In genomic region chr11:2130881-2131352, GRCh38 we compare ENCODE assay signal across 1 cellular context.
TF ChIP-seq lines count a peak whose summit lies in the region.

No MANE protein-coding gene starts in this region.

TF ChIP-seq in HepG2, 621 proteins besides CTCF, POLR2A, EP300 and RAD21 (continues in another document):
- no peak; the same call in 1 of the 2 replicates for TF ChIP-seq FLYWCH1 (CRISPR knock-in tag; IDR thresholded peaks at IDR 0.05)
- TF ChIP-seq ZNF10 (CRISPR knock-in tag; IDR thresholded peaks at IDR 0.05; ENCODE audit: borderline replicate concordance, low read depth), result no peak
- no peak for TF ChIP-seq THAP11 (CRISPR knock-in tag; IDR thresholded peaks at IDR 0.05)
- no peak for TF ChIP-seq TRAFD1 (CRISPR knock-in tag; IDR thresholded peaks at IDR 0.05; ENCODE audit: borderline replicate concordance)
- 0 out of 2 replicates have a peak, but pooled peaks have one; percentile 56 for TF ChIP-seq EED (CRISPR knock-in tag; IDR thresholded peaks at IDR 0.05)
- no peak for TF ChIP-seq ZBTB3 (CRISPR knock-in tag; IDR thresholded peaks at IDR 0.05; ENCODE audit: borderline replicate concordance, low read depth)
- no peak for TF ChIP-seq ZNF776 (CRISPR knock-in tag; IDR thresholded peaks at IDR 0.05)
- TF ChIP-seq MED13 (CRISPR knock-in tag; IDR thresholded peaks at IDR 0.05), result no peak
- no peak for TF ChIP-seq GPN1 (CRISPR knock-in tag; IDR thresholded peaks at IDR 0.05; ENCODE audit: borderline replicate concordance)
- TF ChIP-seq ZNF234 (CRISPR knock-in tag; conservative IDR thresholded peaks at IDR 0.05), result no peak
- TF ChIP-seq MBNL3 (CRISPR knock-in tag; conservative IDR thresholded peaks at IDR 0.05), result no peak
- no peak for TF ChIP-seq ZNF639 (CRISPR knock-in tag; conservative IDR thresholded peaks at IDR 0.05)
- TF ChIP-seq, protein P1, sequence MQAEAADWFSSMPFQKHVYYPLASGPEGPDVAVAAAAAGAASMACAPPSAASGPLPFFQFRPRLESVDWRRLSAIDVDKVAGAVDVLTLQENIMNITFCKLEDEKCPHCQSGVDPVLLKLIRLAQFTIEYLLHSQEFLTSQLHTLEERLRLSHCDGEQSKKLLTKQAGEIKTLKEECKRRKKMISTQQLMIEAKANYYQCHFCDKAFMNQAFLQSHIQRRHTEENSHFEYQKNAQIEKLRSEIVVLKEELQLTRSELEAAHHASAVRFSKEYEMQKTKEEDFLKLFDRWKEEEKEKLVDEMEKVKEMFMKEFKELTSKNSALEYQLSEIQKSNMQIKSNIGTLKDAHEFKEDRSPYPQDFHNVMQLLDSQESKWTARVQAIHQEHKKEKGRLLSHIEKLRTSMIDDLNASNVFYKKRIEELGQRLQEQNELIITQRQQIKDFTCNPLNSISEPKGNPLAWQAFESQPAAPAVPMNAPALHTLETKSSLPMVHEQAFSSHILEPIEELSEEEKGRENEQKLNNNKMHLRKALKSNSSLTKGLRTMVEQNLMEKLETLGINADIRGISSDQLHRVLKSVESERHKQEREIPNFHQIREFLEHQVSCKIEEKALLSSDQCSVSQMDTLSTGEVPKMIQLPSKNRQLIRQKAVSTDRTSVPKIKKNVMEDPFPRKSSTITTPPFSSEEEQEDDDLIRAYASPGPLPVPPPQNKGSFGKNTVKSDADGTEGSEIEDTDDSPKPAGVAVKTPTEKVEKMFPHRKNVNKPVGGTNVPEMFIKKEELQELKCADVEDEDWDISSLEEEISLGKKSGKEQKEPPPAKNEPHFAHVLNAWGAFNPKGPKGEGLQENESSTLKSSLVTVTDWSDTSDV (CRISPR knock-in tag; IDR thresholded peaks at IDR 0.05), result no peak
- no peak for TF ChIP-seq ZNF784 (CRISPR knock-in tag; IDR thresholded peaks at IDR 0.05; ENCODE audit: borderline replicate concordance)
- TF ChIP-seq ZNF230 (CRISPR knock-in tag; IDR thresholded peaks at IDR 0.05), result no peak
- TF ChIP-seq IRF9 (CRISPR knock-in tag; IDR thresholded peaks at IDR 0.05; ENCODE audit: borderline replicate concordance), result no peak
- no peak for TF ChIP-seq ZBTB43 (CRISPR knock-in tag; conservative IDR thresholded peaks at IDR 0.05)
- TF ChIP-seq ZNF841 (CRISPR knock-in tag; IDR thresholded peaks at IDR 0.05; ENCODE audit: borderline replicate concordance), result peak; percentile 88
- TF ChIP-seq, protein P2, sequence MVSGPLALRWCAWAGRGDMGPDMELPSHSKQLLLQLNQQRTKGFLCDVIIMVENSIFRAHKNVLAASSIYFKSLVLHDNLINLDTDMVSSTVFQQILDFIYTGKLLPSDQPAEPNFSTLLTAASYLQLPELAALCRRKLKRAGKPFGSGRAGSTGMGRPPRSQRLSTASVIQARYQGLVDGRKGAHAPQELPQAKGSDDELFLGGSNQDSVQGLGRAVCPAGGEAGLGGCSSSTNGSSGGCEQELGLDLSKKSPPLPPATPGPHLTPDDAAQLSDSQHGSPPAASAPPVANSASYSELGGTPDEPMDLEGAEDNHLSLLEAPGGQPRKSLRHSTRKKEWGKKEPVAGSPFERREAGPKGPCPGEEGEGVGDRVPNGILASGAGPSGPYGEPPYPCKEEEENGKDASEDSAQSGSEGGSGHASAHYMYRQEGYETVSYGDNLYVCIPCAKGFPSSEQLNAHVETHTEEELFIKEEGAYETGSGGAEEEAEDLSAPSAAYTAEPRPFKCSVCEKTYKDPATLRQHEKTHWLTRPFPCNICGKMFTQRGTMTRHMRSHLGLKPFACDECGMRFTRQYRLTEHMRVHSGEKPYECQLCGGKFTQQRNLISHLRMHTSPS (CRISPR knock-in tag; IDR thresholded peaks at IDR 0.05; ENCODE audit: low read depth), result no peak
- TF ChIP-seq TRIM24 (CRISPR knock-in tag; IDR thresholded peaks at IDR 0.05), result no peak
- TF ChIP-seq AGO2 (optimal IDR thresholded peaks at IDR 0.05; ENCODE audit: low read depth, low read length), result no peak
- no peak for TF ChIP-seq CEBPG (CRISPR knock-in tag; IDR thresholded peaks at IDR 0.05)
- TF ChIP-seq, protein P3, sequence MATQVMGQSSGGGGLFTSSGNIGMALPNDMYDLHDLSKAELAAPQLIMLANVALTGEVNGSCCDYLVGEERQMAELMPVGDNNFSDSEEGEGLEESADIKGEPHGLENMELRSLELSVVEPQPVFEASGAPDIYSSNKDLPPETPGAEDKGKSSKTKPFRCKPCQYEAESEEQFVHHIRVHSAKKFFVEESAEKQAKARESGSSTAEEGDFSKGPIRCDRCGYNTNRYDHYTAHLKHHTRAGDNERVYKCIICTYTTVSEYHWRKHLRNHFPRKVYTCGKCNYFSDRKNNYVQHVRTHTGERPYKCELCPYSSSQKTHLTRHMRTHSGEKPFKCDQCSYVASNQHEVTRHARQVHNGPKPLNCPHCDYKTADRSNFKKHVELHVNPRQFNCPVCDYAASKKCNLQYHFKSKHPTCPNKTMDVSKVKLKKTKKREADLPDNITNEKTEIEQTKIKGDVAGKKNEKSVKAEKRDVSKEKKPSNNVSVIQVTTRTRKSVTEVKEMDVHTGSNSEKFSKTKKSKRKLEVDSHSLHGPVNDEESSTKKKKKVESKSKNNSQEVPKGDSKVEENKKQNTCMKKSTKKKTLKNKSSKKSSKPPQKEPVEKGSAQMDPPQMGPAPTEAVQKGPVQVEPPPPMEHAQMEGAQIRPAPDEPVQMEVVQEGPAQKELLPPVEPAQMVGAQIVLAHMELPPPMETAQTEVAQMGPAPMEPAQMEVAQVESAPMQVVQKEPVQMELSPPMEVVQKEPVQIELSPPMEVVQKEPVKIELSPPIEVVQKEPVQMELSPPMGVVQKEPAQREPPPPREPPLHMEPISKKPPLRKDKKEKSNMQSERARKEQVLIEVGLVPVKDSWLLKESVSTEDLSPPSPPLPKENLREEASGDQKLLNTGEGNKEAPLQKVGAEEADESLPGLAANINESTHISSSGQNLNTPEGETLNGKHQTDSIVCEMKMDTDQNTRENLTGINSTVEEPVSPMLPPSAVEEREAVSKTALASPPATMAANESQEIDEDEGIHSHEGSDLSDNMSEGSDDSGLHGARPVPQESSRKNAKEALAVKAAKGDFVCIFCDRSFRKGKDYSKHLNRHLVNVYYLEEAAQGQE (IDR thresholded peaks at IDR 0.05; ENCODE audit: borderline replicate concordance in 1 of 2, low read depth in 1 of 2, low read length in 2 of 2), result no peak
- TF ChIP-seq XRCC5 (optimal IDR thresholded peaks at IDR 0.05; ENCODE audit: low read length), result peak; percentile 10
- no peak for TF ChIP-seq RFX3 (CRISPR knock-in tag; IDR thresholded peaks at IDR 0.05)
- TF ChIP-seq FOXK1 (CRISPR knock-in tag; IDR thresholded peaks at IDR 0.05; ENCODE audit: borderline replicate concordance, low read depth), result no peak
- peak; percentile 97 for TF ChIP-seq ZBTB38 (CRISPR knock-in tag; IDR thresholded peaks at IDR 0.05)
- no peak for TF ChIP-seq CAMTA2 (CRISPR knock-in tag; IDR thresholded peaks at IDR 0.05; ENCODE audit: borderline replicate concordance)
- no peak for TF ChIP-seq ZNF720 (CRISPR knock-in tag; IDR thresholded peaks at IDR 0.05)
- 0 out of 2 replicates have a peak, but pooled peaks have one; percentile 21 for TF ChIP-seq SOX13 (IDR thresholded peaks at IDR 0.05)
- TF ChIP-seq SOX13 (CRISPR knock-in tag; conservative IDR thresholded peaks at IDR 0.05 in 1 of 2, IDR thresholded peaks at IDR 0.05 in 1 of 2), result no peak
- no peak for TF ChIP-seq ZNF530 (CRISPR knock-in tag; IDR thresholded peaks at IDR 0.05; ENCODE audit: low read depth)
- TF ChIP-seq ZNF224 (CRISPR knock-in tag; IDR thresholded peaks at IDR 0.05), result no peak
- no peak for TF ChIP-seq PRMT3 (CRISPR knock-in tag; IDR thresholded peaks at IDR 0.05; ENCODE audit: borderline replicate concordance, low read depth)
- no peak for TF ChIP-seq ZNF232 (CRISPR knock-in tag; IDR thresholded peaks at IDR 0.05; ENCODE audit: borderline replicate concordance)
- TF ChIP-seq SSRP1 (CRISPR knock-in tag; IDR thresholded peaks at IDR 0.05), result peak; percentile 53; the same call in 1 of the 2 replicates
- TF ChIP-seq RELA (CRISPR knock-in tag; IDR thresholded peaks at IDR 0.05), result no peak
- no peak for TF ChIP-seq GATAD1 (CRISPR knock-in tag; IDR thresholded peaks at IDR 0.05)
- no peak for TF ChIP-seq MLXIP (CRISPR knock-in tag; IDR thresholded peaks at IDR 0.05; ENCODE audit: borderline replicate concordance)
- TF ChIP-seq TOPORS (CRISPR knock-in tag; IDR thresholded peaks at IDR 0.05), result no peak
